Comparison of ENCODE assay signal across 19 cellular contexts in the genomic region with DNA sequence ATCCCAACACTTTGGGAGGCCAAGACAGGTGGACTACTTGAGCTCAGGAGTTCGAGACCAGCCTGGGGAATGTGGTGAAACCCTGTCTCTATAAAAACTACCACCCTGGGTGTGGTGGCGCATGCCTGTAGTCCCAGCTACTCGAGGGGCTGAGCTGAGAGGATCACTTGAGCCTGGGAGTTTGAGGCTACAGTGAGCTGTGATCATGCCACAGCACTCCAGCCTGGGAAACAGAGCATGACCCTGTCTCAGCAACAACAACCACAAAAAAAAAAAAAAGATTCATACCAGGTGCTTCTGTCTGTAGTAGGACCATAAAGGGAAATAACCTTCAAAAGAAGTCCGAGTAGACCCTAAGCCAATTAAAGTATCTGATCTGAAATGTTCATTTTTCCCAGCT.
DNase-seq lines count a peak whose midpoint lies in the region; ATAC-seq and TF ChIP-seq lines count a peak whose summit lies in the region.
"Had no signal": no experiment of that assay in that cellular context is flagged by ENCODE, and none has a peak within 500 bp of the region (broad histone marks: within the 10 kb centered on the region; RNA-seq: fewer than 3 reads in every experiment).

No MANE protein-coding gene starts in this region.

- H3K27me3 ChIP-seq in thyroid gland = no peaks in the 10 kb centered on the region
- H3K27me3 ChIP-seq: BE2C, body of pancreas had no signal

- ATAC-seq in GM18909 (IDR thresholded peaks at IDR 0.05; ENCODE audit: poor library complexity, unreplicated experiment) (peak; percentile 62), HG02759 (IDR thresholded peaks at IDR 0.05; ENCODE audit: unreplicated experiment) (peak; percentile 83), HG03558 (IDR thresholded peaks at IDR 0.05; ENCODE audit: extremely low read depth, unreplicated experiment) (peak; percentile 47), HG02571 (IDR thresholded peaks at IDR 0.05; ENCODE audit: unreplicated experiment) (no peak)
- ATAC-seq: activated T-cell treated with anti-CD3 and anti-CD28 coated beads, Interleukin-2, amount 50 U/mL, for 72 hours; body of pancreas; left cardiac atrium; psoas muscle had no signal

- DNase-seq in thyroid gland (peak; percentile 71 to 75), NCI-H446 treated with DMSO at 0.1 percent for 48 hours (lab: John Stamatoyannopoulos, UW) (no peak)
- DNase-seq in stimulated activated CD4-positive, alpha-beta T cell treated with anti-CD3 and anti-CD28 coated beads, Interleukin-2, amount 100 ng/mL, for 48 hours = no peak
- DNase-seq: activated T-cell treated with anti-CD3 and anti-CD28 coated beads, Interleukin-2, amount 50 U/mL, for 72 hours; BE2C; body of pancreas; cortex of kidney; GDM1; left cardiac atrium; NCI-H1930; NCI-H510A treated with DMSO at 0.1 percent for 48 hours; psoas muscle; SHP77 had no signal

- intact Hi-C loops in thyroid gland (cut with DNase I) = no loop called here

- no peaks in the 10 kb centered on the region for H3K9me3 ChIP-seq in thyroid gland
- H3K9me3 ChIP-seq: BE2C, body of pancreas, HAP-1, psoas muscle had no signal

- no peak overlapping the region for H3K4me3 ChIP-seq in thyroid gland (replicated peaks in 1 of 3)
- H3K4me3 ChIP-seq: body of pancreas, HAP-1, psoas muscle had no signal

- no peak for TF ChIP-seq POLR2A in thyroid gland (IDR thresholded peaks at IDR 0.05)

- H3K4me1 ChIP-seq in thyroid gland = no peaks in the 10 kb centered on the region
- H3K4me1 ChIP-seq: BE2C, body of pancreas, HAP-1, psoas muscle had no signal

- WGBS in thyroid gland, 2 donors = 29 to 40% methylated on average over 4 of the region's 4 CpGs

- TF ChIP-seq CTCF in thyroid gland (IDR thresholded peaks at IDR 0.05) = no peak

- H3K27ac ChIP-seq in thyroid gland = no peak overlapping the region
- H3K27ac ChIP-seq: body of pancreas, epithelial cell of prostate, psoas muscle had no signal

- H3K36me3 ChIP-seq in thyroid gland = no peaks in the 10 kb centered on the region
- H3K36me3 ChIP-seq: BE2C, HAP-1 had no signal

Comparison
In these comparisons a context has a peak if more than half of its experiments do, and no peak if none do; other contexts are left out.
1. DNase-seq: peak in thyroid gland (2 of 2); none in stimulated activated CD4-positive, alpha-beta T cell treated with anti-CD3 and anti-CD28 coated beads, Interleukin-2, amount 100 ng/mL, for 48 hours (0 of 2) and NCI-H446 treated with DMSO at 0.1 percent for 48 hours (single experiment).